Comparison of ENCODE assay signal across 8 cellular contexts in the genomic region with DNA sequence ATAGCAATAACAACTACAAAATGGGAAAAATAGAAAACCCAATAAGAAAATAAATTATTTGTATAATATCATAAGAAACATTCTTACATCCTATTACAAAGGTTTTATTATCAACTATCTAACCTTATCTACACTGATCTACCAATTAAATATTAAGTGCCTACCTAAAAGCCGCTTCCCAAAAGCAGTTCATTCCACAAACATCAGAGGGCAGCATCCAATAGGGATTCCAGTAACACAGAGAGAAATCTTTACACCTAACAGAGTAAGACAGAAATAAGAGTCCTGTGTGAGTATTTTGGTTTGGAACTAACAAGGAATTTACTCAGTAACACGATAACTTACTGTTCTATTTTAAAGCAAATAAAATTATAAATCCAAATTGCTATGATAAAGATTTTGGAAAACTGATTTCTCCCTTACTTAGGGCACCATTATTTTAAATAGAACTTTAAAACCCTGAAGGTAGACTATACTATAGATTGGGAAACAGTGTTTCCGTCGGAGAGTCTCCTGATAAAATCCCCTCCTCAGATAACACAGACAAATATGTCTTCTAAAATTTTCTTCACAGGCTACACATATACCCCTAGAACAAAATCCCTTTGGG. TPM values are rescaled to one million over a fixed set of nuclear protein-coding genes. Genes with fewer than 3 reads are reported as not detected.
DNase-seq lines count a peak whose midpoint lies in the region; ATAC-seq, FAIRE-seq and TF ChIP-seq lines count a peak whose summit lies in the region.

No MANE protein-coding gene starts in this region.

- peak; percentile 74 for TF ChIP-seq CTCF in cardiac fibroblast (IDR thresholded peaks at IDR 0.05; ENCODE audit: low read depth, low read length)

- DNase-seq in CD1c-positive myeloid dendritic cell (ENCODE audit: extremely low spot score) (peak; percentile 62), H54 (ENCODE audit: insufficient read length, low spot score) (no peak), NCI-H748 treated with DMSO at 0.1 percent for 48 hours (lab: John Stamatoyannopoulos, UW) (peak; percentile 53), cardiac fibroblast (ENCODE audit: low read depth in 2 of 2) (peak; percentile 80 to 86), left colon (no peak), urothelium cell line (ENCODE audit: low spot score) (peak; percentile 43), germinal center (ENCODE audit: low spot score) (no peak)

- TF ChIP-seq POLR2A in H54 (IDR thresholded peaks at IDR 0.05; ENCODE audit: low read depth, low read length) = no peak

- FAIRE-seq in H54 (lab: Jason Lieb, UNC) (peak; percentile 84), urothelium cell line (lab: Jason Lieb, UNC) (no peak)

- intact Hi-C loops in left colon (cut with DNase I, micrococcal nuclease) = loop anchor here in 1 of 2 donors (5.0 kb wide), 2 partner anchors 108 to 203 kb away; a partner anchor contains a TSS

- no peak overlapping the region for H3K4me3 ChIP-seq in cardiac fibroblast (replicated peaks in 1 of 2; ENCODE audit: low read depth in 2 of 2, low read length in 2 of 2)

- ATAC-seq in left colon (peak; percentile 75), HG02798 (IDR thresholded peaks at IDR 0.05; ENCODE audit: poor library complexity, unreplicated experiment) (no peak)

RNA-seq across cellular contexts. Expression of a gene that starts 15.0 kb away (rescaled TPM):
- total RNA-seq in left colon = 1 to 10 TPM; 8.5 to 9.3 TPM

Comparison
In these comparisons a context has a peak if more than half of its experiments do, and no peak if none do; other contexts are left out.
1. DNase-seq: peak in CD1c-positive myeloid dendritic cell (single experiment), NCI-H748 treated with DMSO at 0.1 percent for 48 hours (single experiment), cardiac fibroblast (2 of 2) and urothelium cell line (single experiment); none in H54 (single experiment), left colon (0 of 2) and germinal center (single experiment).